ENCODE assay signal across 8 cellular contexts in genomic region chr11:3854977-3855807, GRCh38. TPM values are rescaled to one million over a fixed set of nuclear protein-coding genes. Genes with fewer than 3 reads are reported as not detected.
DNase-seq lines count a peak whose midpoint lies in the region; ATAC-seq, FAIRE-seq and TF ChIP-seq lines count a peak whose summit lies in the region.

Gene STIM1 (plus strand): TSS chr11:3855664. CDS start chr11:3856271, 607 bp downstream.

- H3K4me1 Mint-ChIP-seq in T-cell (peaks cover 60 to 74% (median 68%) of the 10 kb centered on the region in 3 donors), progenitor cell of endocrine pancreas (ENCODE audit: low read depth) (peaks cover 27% of the 10 kb centered on the region)

- no peaks in the 10 kb centered on the region for H3K36me3 ChIP-seq in adrenal gland (replicated peaks in 1 of 2)
- no peaks in the 10 kb centered on the region for H3K36me3 ChIP-seq in heart right ventricle

- ATAC-seq in HG02798 (IDR thresholded peaks at IDR 0.05; ENCODE audit: poor library complexity, unreplicated experiment) (peak; percentile 76), T-cell (replicated peaks in 1 of 4) (peak; percentile 73 to 80 (median 74)), heart right ventricle (peak; percentile 90 to 96 (median 94))

- DNase-seq in GM12891 (ENCODE audit: insufficient read length, low spot score) (peak; percentile 79), NCI-H1417 treated with DMSO at 0.1 percent for 48 hours (lab: John Stamatoyannopoulos, UW) (peak; percentile 45), T-cell (peak; percentile 92 to 99 (median 96)), adrenal gland (peak; percentile 92 to 97 (median 94)), heart right ventricle (peak; percentile 95 to 96), progenitor cell of endocrine pancreas (ENCODE audit: low spot score, unreplicated experiment) (peak; percentile 99), ureter (ENCODE audit: low spot score) (peak; percentile 97)

- no peaks in the 10 kb centered on the region for H3K9me3 Mint-ChIP-seq in T-cell
- H3K9me3 Mint-ChIP-seq in progenitor cell of endocrine pancreas (ENCODE audit: low read depth): no peaks in the 10 kb centered on the region

- H3K27ac Mint-ChIP-seq in T-cell (peak within 1 kb of the TSS; percentile 99), progenitor cell of endocrine pancreas (peak within 1 kb of the TSS; percentile 95)

- H3K36me3 Mint-ChIP-seq in T-cell: peaks cover 2% of the 10 kb centered on the region
- no peaks in the 10 kb centered on the region for H3K36me3 Mint-ChIP-seq in progenitor cell of endocrine pancreas (ENCODE audit: insufficient read depth)

- H3K4me3 Mint-ChIP-seq in T-cell (peak within 1 kb of the TSS; percentile 95 to 99 (median 98)), progenitor cell of endocrine pancreas (ENCODE audit: low read depth) (peak within 1 kb of the TSS; percentile 91)

- peak; percentile 96 to 99 (median 98) for TF ChIP-seq CTCF in adrenal gland (IDR thresholded peaks at IDR 0.05)
- peak; percentile 94 to 99 (median 98) for TF ChIP-seq CTCF in heart right ventricle (IDR thresholded peaks at IDR 0.05)
- TF ChIP-seq CTCF in progenitor cell of endocrine pancreas (IDR thresholded peaks at IDR 0.05; ENCODE audit: unreplicated experiment): peak; percentile 96

- peak within 1 kb of the TSS; percentile 83 to 98 (median 94) for H3K4me3 ChIP-seq in adrenal gland
- peak within 1 kb of the TSS; percentile 83 to 98 (median 94) for H3K4me3 ChIP-seq in heart right ventricle

- CTCF ChIA-PET in T-cell (lab: Charles Lee): interaction anchor here (0.5 to 9.2 kb wide), 56 partner anchors 9 to 242 kb away, joined by 3 to 248 read pairs (median 5); partner anchors contain the start of genes RHOG (in 2 of the 2) and PGAP2 (in 1 of the 2)

- H3K27ac ChIP-seq in adrenal gland (peak within 1 kb of the TSS; percentile 92 to 100 (median 95)), heart right ventricle (peak within 1 kb of the TSS; percentile 95 to 99 (median 98))

- H3K9me3 ChIP-seq in adrenal gland (replicated peaks in 1 of 3) (no peaks in the 10 kb centered on the region), heart right ventricle (no peaks in the 10 kb centered on the region)

- intact Hi-C loops in adrenal gland (cut with DNase I): loop anchor here (5.0 kb wide), 1 partner anchor 217 kb away; no protein-coding TSS in a partner anchor
- intact Hi-C loops in heart right ventricle (cut with DNase I): loop anchor here in 9 of 10 donors (1.0 to 10.0 kb wide), 7 partner anchors 47 to 218 kb away; no protein-coding TSS in a partner anchor

- POLR2A ChIA-PET in T-cell (lab: Charles Lee): interaction anchor here (0.5 to 4.8 kb wide), 18 partner anchors 11 to 1835 kb away, joined by 3 to 58 read pairs (median 4); partner anchors contain the start of gene RHOG (in 1 of the 2)

- H3K27me3 ChIP-seq in adrenal gland (no peaks in the 10 kb centered on the region), heart right ventricle (peaks cover 0 to 4% (median 0%) of the 10 kb centered on the region in 7 donors)

- no peaks in the 10 kb centered on the region for H3K27me3 Mint-ChIP-seq in T-cell
- no peaks in the 10 kb centered on the region for H3K27me3 Mint-ChIP-seq in progenitor cell of endocrine pancreas

- H3K4me1 ChIP-seq in adrenal gland (replicated peaks in 1 of 2) (peaks cover 30 to 51% of the 10 kb centered on the region in 2 donors), heart right ventricle (peaks cover 4 to 57% (median 45%) of the 10 kb centered on the region in 9 donors)

- FAIRE-seq in GM12891 (lab: Jason Lieb, UNC): no peak

- TF ChIP-seq POLR2A in GM12891 (IDR thresholded peaks at IDR 0.05; ENCODE audit: low read depth, low read length) (0 out of 2 replicates have a peak, but pooled peaks have one; percentile 9), adrenal gland (IDR thresholded peaks at IDR 0.05) (peak; percentile 48 to 65)

- 0 to 1% (median 0%) methylated on average over 5 to 87 of the region's 87 CpGs for WGBS in adrenal gland, 4 donors
- WGBS in heart right ventricle, 2 donors: 1% methylated on average over 76 to 87 of the region's 87 CpGs

TF ChIP-seq in GM12891, 5 proteins besides CTCF, POLR2A, EP300 and RAD21:
- TF ChIP-seq PAX5 (IDR thresholded peaks at IDR 0.05; ENCODE audit: insufficient read depth, low read length, severe bottlenecking) (peak; percentile 76), SPI1 (IDR thresholded peaks at IDR 0.05; ENCODE audit: low read depth, low read length) (no peak), TAF1 (IDR thresholded peaks at IDR 0.05; ENCODE audit: low read depth, low read length) (no peak), POU2F2 (IDR thresholded peaks at IDR 0.05; ENCODE audit: low read depth, low read length) (peak; percentile 48; the same call in 1 of the 2 replicates)

RNA-seq across cellular contexts. Expression of gene STIM1, which starts in this region (rescaled TPM):
- 33.2 TPM for polyA plus RNA-seq in GM12891 (2012; ENCODE audit: low read depth, missing spikeins)
- 100 to 1,000 TPM in 2 of 5 donors, 10 to 100 TPM in 3; 87.6 to 139 (median 94.5) TPM for total RNA-seq in T-cell
- total RNA-seq in adrenal gland: 10 to 100 TPM; 22.2 to 44.1 (median 36.4) TPM
- 10 to 100 TPM; 13.4 to 23.0 (median 17.2) TPM for polyA plus RNA-seq in adrenal gland
- total RNA-seq in heart right ventricle: 10 to 100 TPM; 25.8 to 55.7 (median 39.9) TPM
- 10 to 100 TPM; 11.9 to 37.6 TPM for polyA plus RNA-seq in heart right ventricle
- 27.2 and 32.7 TPM in 2 replicates for total RNA-seq in progenitor cell of endocrine pancreas
- 71.5 TPM for total RNA-seq in ureter

Comparison
In these comparisons a context has a peak if more than half of its experiments do, and no peak if none do; other contexts are left out.
1. Peak in every context shown above with its lines: DNase-seq, ATAC-seq, H3K4me3 ChIP-seq and H3K27ac ChIP-seq.
2. DNase-seq: peak in every context shown above with its lines; median percentile 99 in progenitor cell of endocrine pancreas; 97 in ureter; 96 in T-cell; 96 in heart right ventricle; 94 in adrenal gland; 79 in GM12891; 45 in NCI-H1417 treated with DMSO at 0.1 percent for 48 hours.